In genomic region chr18:34529358-34530335, GRCh38 we compare ENCODE assay signal across 1 cellular context.
TF ChIP-seq lines count a peak whose summit lies in the region.

No MANE protein-coding gene starts in this region.

TF ChIP-seq in GM23338, 12 proteins besides CTCF, POLR2A, EP300 and RAD21 (continued from another document):
- no peak for TF ChIP-seq ZNF462 (CRISPR knock-in tag; IDR thresholded peaks at IDR 0.05)
- no peak for TF ChIP-seq ZNF331 (CRISPR knock-in tag; IDR thresholded peaks at IDR 0.05; ENCODE audit: low read depth)
